8 cellular contexts compared by ENCODE assay signal in genomic region chr19:14369399-14370168, GRCh38. TPM values are rescaled to one million over a fixed set of nuclear protein-coding genes. Genes with fewer than 3 reads are reported as not detected.
DNase-seq lines count a peak whose midpoint lies in the region; ATAC-seq and TF ChIP-seq lines count a peak whose summit lies in the region.

No MANE protein-coding gene starts in this region.

- WGBS in ovary, 3 donors: 48 to 63% (median 55%) methylated on average over 19 of the region's 19 CpGs

- no peaks in the 10 kb centered on the region for H3K9me3 ChIP-seq in ovary

- no peaks in the 10 kb centered on the region for H3K4me1 ChIP-seq in ovary (ENCODE audit: insufficient read depth)

- TF ChIP-seq CTCF in fibroblast of mammary gland (conservative IDR thresholded peaks at IDR 0.05; ENCODE audit: control insufficient read depth, insufficient read depth, low read depth, low read length): no peak
- no peak for TF ChIP-seq CTCF in ovary (IDR thresholded peaks at IDR 0.05)
- no peak for TF ChIP-seq CTCF in glutamatergic neuron (IDR thresholded peaks at IDR 0.05; ENCODE audit: partially characterized antibody, unreplicated experiment)

- H3K36me3 ChIP-seq in ovary: no peaks in the 10 kb centered on the region

- peak; percentile 84 for DNase-seq in activated CD8-positive, alpha-beta memory T cell treated with anti-CD3 and anti-CD28 coated beads, Interleukin-2, amount 50 U/mL, for 1 hour (ENCODE audit: extremely low read depth)
- peak; percentile 63 for DNase-seq in fibroblast of mammary gland (ENCODE audit: low read depth)
- peak; percentile 76 to 94 for DNase-seq in stimulated activated CD4-positive, alpha-beta T cell treated with anti-CD3 and anti-CD28 coated beads, Interleukin-4, amount 100 ng/mL, for 4 hours
- no peak for DNase-seq in NCI-H1105 treated with DMSO at 0.1 percent for 48 hours (lab: John Stamatoyannopoulos, UW)
- no peak for DNase-seq in ovary
- no peak for DNase-seq in glutamatergic neuron
- DNase-seq in NCI-H1092 treated with DMSO at 0.1 percent for 48 hours (lab: John Stamatoyannopoulos, UW): no peak

- peak; percentile 30 for ATAC-seq in HG03378 (IDR thresholded peaks at IDR 0.05; ENCODE audit: unreplicated experiment)

- H3K4me1 Mint-ChIP-seq in glutamatergic neuron (ENCODE audit: low read depth, unreplicated experiment): no peaks in the 10 kb centered on the region

- TF ChIP-seq EP300 in ovary (IDR thresholded peaks at IDR 0.05): no peak

- no peak overlapping the region for H3K27ac ChIP-seq in ovary

- no peak for TF ChIP-seq POLR2A in ovary (IDR thresholded peaks at IDR 0.05)

- no peak overlapping the region for H3K27ac Mint-ChIP-seq in glutamatergic neuron (ENCODE audit: unreplicated experiment)

- no peaks in the 10 kb centered on the region for H3K36me3 Mint-ChIP-seq in glutamatergic neuron (ENCODE audit: unreplicated experiment)

- peaks cover 4% of the 10 kb centered on the region for H3K27me3 Mint-ChIP-seq in glutamatergic neuron (ENCODE audit: unreplicated experiment)

- peaks cover 4% of the 10 kb centered on the region for H3K9me3 Mint-ChIP-seq in glutamatergic neuron (ENCODE audit: unreplicated experiment)

- H3K27me3 ChIP-seq in ovary: no peaks in the 10 kb centered on the region

- no peak overlapping the region for H3K4me3 Mint-ChIP-seq in glutamatergic neuron (ENCODE audit: unreplicated experiment)

- no peak overlapping the region for H3K4me3 ChIP-seq in fibroblast of mammary gland (ENCODE audit: control insufficient read depth, low read depth, low read length)
- H3K4me3 ChIP-seq in ovary: no peak overlapping the region

- intact Hi-C loops in ovary (cut with DNase I): no loop called here

RNA-seq across cellular contexts. Expression of gene ADGRE5, which starts 11.7 kb away (rescaled TPM):
- 10 to 100 TPM in 5 of 7 donors, 1 to 10 TPM in 2; 5.0 to 41.6 (median 25.6) TPM for total RNA-seq in ovary
- polyA plus RNA-seq in ovary: 10 to 100 TPM in 1 of 2 donors, 1 to 10 TPM in 1; 8.3 to 26.3 TPM
- 4.0 TPM for total RNA-seq in glutamatergic neuron (ENCODE audit: unreplicated experiment)

RNA-seq across cellular contexts. Expression of gene DDX39A, which starts 49.6 kb away (rescaled TPM):
- total RNA-seq in ovary (10 to 100 TPM; 23.8 to 48.4 (median 31.8) TPM), glutamatergic neuron (ENCODE audit: unreplicated experiment) (103 TPM)
- 10 to 100 TPM in 1 of 2 donors, 1 to 10 TPM in 1; 7.9 to 42.5 TPM for polyA plus RNA-seq in ovary

Comparison
In these comparisons a context has a peak if more than half of its experiments do, and no peak if none do; other contexts are left out.
1. DNase-seq: peak in activated CD8-positive, alpha-beta memory T cell treated with anti-CD3 and anti-CD28 coated beads, Interleukin-2, amount 50 U/mL, for 1 hour (single experiment), fibroblast of mammary gland (single experiment) and stimulated activated CD4-positive, alpha-beta T cell treated with anti-CD3 and anti-CD28 coated beads, Interleukin-4, amount 100 ng/mL, for 4 hours (2 of 2); none in NCI-H1105 treated with DMSO at 0.1 percent for 48 hours (single experiment), ovary (0 of 5), glutamatergic neuron (single experiment) and NCI-H1092 treated with DMSO at 0.1 percent for 48 hours (single experiment).